ENCODE assay signal across 21 cellular contexts in genomic region chr5:1415626-1416360, GRCh38. TPM values are rescaled to one million over a fixed set of nuclear protein-coding genes. Genes with fewer than 3 reads are reported as not detected.
"Had no signal": no experiment of that assay in that cellular context is flagged by ENCODE, and none has a peak within 500 bp of the region (broad histone marks: within the 10 kb centered on the region; RNA-seq: fewer than 3 reads in every experiment).

No MANE protein-coding gene starts in this region.

- H3K9me3 ChIP-seq: body of pancreas, testis had no signal

- H3K27me3 ChIP-seq: body of pancreas, testis had no signal

- DNase-seq: activated B cell treated with CpG ODN at 0.5 μM for 24 hours; activated CD4-positive, alpha-beta memory T cell treated with anti-CD3 and anti-CD28 coated beads for 36 hours; activated CD4-positive, alpha-beta T cell treated with anti-CD3 and anti-CD28 coated beads for 4 hours; activated naive CD4-positive, alpha-beta T cell; activated naive CD8-positive, alpha-beta T cell treated with anti-CD3 and anti-CD28 coated beads, Interleukin-2, amount 10 ng/mL, durations not matched to agents 7 days and 5 days; activated T-cell treated with anti-CD3 and anti-CD28 coated beads for 4 hours; amygdala; central memory CD4-positive, alpha-beta T cell; mesendoderm; retina; stimulated activated CD4-positive, alpha-beta T cell treated with anti-CD3 and anti-CD28 coated beads, Interleukin-4, amount 100 ng/mL, for 1 hour; testis had no signal

- H3K27ac ChIP-seq: body of pancreas, coronary artery, SK-N-MC, skin epidermis, testis had no signal

- ATAC-seq: activated T-helper 17 cell treated with anti-CD3 and anti-CD28 coated beads, Interleukin-2, amount 50 U/mL, for 72 hours; body of pancreas; naive thymus-derived CD8-positive, alpha-beta T cell; stimulated activated effector memory CD8-positive, alpha-beta T cell treated with anti-CD3 and anti-CD28 coated beads, Interleukin-12 subunit alpha, Interleukin-12 subunit beta, amount 100 ng/mL, for 72 hours had no signal

- H3K4me1 ChIP-seq: body of pancreas, testis had no signal

- H3K4me3 ChIP-seq: body of pancreas, coronary artery, SK-N-MC, skin epidermis, testis had no signal

RNA-seq across cellular contexts. Expression of gene SLC6A3, which starts 29.4 kb away (rescaled TPM):
- total RNA-seq: activated CD4-positive, alpha-beta memory T cell treated with anti-CD3 and anti-CD28 coated beads for 36 hours; activated T-helper 17 cell treated with anti-CD3 and anti-CD28 coated beads, Interleukin-2, amount 50 U/mL, for 72 hours; body of pancreas; frontal cortex; liver had no signal
- polyA plus RNA-seq: liver had no signal
